28 cellular contexts compared by ENCODE assay signal in the genomic region with DNA sequence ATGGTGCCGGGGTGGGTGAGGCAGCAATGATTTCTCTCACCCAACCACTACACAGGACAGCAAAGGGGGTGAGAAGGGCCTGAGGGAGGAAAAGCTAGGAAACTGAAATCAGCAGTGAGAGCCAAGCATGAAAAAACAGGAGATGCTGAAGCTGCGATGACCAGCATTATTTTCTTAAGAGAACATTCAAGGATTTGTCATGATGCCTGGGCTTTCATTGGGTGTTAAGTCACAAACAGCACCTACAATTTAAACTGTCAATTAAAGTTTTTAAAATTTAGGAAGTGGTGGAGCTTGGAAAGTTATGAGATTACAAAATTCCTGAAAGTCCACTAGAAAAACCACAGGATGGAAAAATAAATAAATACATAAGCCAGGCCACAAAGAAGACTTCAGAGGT. TPM values are rescaled to one million over a fixed set of nuclear protein-coding genes. Genes with fewer than 3 reads are reported as not detected.
A peak's percentile ranks its signal among the peaks of the same experiment; 100 is the strongest.
DNase-seq lines count a peak whose midpoint lies in the region; ATAC-seq and TF ChIP-seq lines count a peak whose summit lies in the region.
"Had no signal": no experiment of that assay in that cellular context is flagged by ENCODE, and none has a peak within 500 bp of the region (broad histone marks: within the 10 kb centered on the region; RNA-seq: fewer than 3 reads in every experiment).

No MANE protein-coding gene starts in this region.

- no peak overlapping the region for H3K27ac Mint-ChIP-seq in glutamatergic neuron (ENCODE audit: unreplicated experiment)
- H3K27ac Mint-ChIP-seq: activated CD4-positive, alpha-beta memory T cell treated with anti-CD3 and anti-CD28 coated beads, Interleukin-2, amount 10 ng/mL, durations not matched to agents 7 days and 5 days; immature natural killer cell; type B pancreatic cell had no signal

- no peaks in the 10 kb centered on the region for H3K9me3 Mint-ChIP-seq in glutamatergic neuron (ENCODE audit: unreplicated experiment)
- H3K9me3 Mint-ChIP-seq: activated CD4-positive, alpha-beta memory T cell treated with anti-CD3 and anti-CD28 coated beads, Interleukin-2, amount 10 ng/mL, durations not matched to agents 7 days and 5 days; immature natural killer cell had no signal

- H3K27me3 ChIP-seq in adipocyte (replicated peaks; ENCODE audit: control insufficient read depth, insufficient read depth, low read length) = no peaks in the 10 kb centered on the region
- H3K27me3 ChIP-seq: esophagus muscularis mucosa, heart right ventricle had no signal

- H3K27me3 Mint-ChIP-seq in glutamatergic neuron (ENCODE audit: unreplicated experiment) = peaks cover 6% of the 10 kb centered on the region
- H3K27me3 Mint-ChIP-seq: type B pancreatic cell had no signal

- H3K4me3 Mint-ChIP-seq in glutamatergic neuron (ENCODE audit: unreplicated experiment) = no peak overlapping the region
- H3K4me3 Mint-ChIP-seq: activated CD4-positive, alpha-beta memory T cell treated with anti-CD3 and anti-CD28 coated beads, Interleukin-2, amount 10 ng/mL, durations not matched to agents 7 days and 5 days; immature natural killer cell; neural crest cell; type B pancreatic cell had no signal

- ATAC-seq in GM18873 (IDR thresholded peaks at IDR 0.05; ENCODE audit: low FRiP score, unreplicated experiment) = no peak
- ATAC-seq: heart right ventricle; stimulated activated naive CD8-positive, alpha-beta T cell treated with anti-CD3 and anti-CD28 coated beads, Interleukin-15, Interleukin-2, amounts not matched to agents 100 U/mL and 50 U/mL, for 24 hours had no signal

- H3K9ac ChIP-seq in adipocyte (ENCODE audit: low read length) = no peak overlapping the region
- H3K9ac ChIP-seq: SK-N-SH had no signal

- peaks cover 5% of the 10 kb centered on the region for H3K4me1 Mint-ChIP-seq in glutamatergic neuron (ENCODE audit: low read depth, unreplicated experiment)
- H3K4me1 Mint-ChIP-seq: activated CD4-positive, alpha-beta memory T cell treated with anti-CD3 and anti-CD28 coated beads, Interleukin-2, amount 10 ng/mL, durations not matched to agents 7 days and 5 days; neural crest cell had no signal

- TF ChIP-seq CTCF in fibroblast of villous mesenchyme (IDR thresholded peaks at IDR 0.05; ENCODE audit: insufficient read depth, low read depth, low read length) = no peak
- TF ChIP-seq CTCF in glutamatergic neuron (IDR thresholded peaks at IDR 0.05; ENCODE audit: partially characterized antibody, unreplicated experiment) = no peak

- peak; percentile 49 for DNase-seq in ELR (ENCODE audit: low read depth)
- peak; percentile 66 for DNase-seq in adipocyte (ENCODE audit: low read depth)
- DNase-seq in fibroblast of villous mesenchyme (ENCODE audit: low read depth) = peak; percentile 51
- DNase-seq in glutamatergic neuron = no peak
- DNase-seq in DMS53 treated with DMSO at 0.1 percent for 48 hours (lab: John Stamatoyannopoulos, UW; ENCODE audit: unreplicated experiment) = no peak
- no peak for DNase-seq in NCI-H2196 (lab: John Stamatoyannopoulos, UW; ENCODE audit: unreplicated experiment)
- DNase-seq: activated CD4-positive, alpha-beta memory T cell treated with anti-CD3 and anti-CD28 coated beads, Interleukin-2, amount 10 ng/mL, durations not matched to agents 7 days and 5 days; activated gamma-delta T cell treated with Interleukin-2 at 50 U/mL for 16 hours; C1 segment of cervical spinal cord; central memory CD4-positive, alpha-beta T cell; DMS 273 treated with DMSO at 0.1 percent for 48 hours; effector CD4-positive, alpha-beta T cell; heart right ventricle; immature natural killer cell; NCI-H1105; NCI-H2029 treated with DMSO at 0.1 percent for 48 hours; NCI-H446 treated with DMSO at 0.1 percent for 48 hours; NK-92 treated with Interleukin-12 subunit alpha and Interleukin-12 subunit beta, amount 100 ng/mL, for 24 hours; SK-N-SH; stimulated activated naive CD8-positive, alpha-beta T cell treated with anti-CD3 and anti-CD28 coated beads, Interleukin-15, Interleukin-2, amounts not matched to agents 100 U/mL and 50 U/mL, for 24 hours had no signal

- no peaks in the 10 kb centered on the region for H3K9me3 ChIP-seq in adipocyte (ENCODE audit: control insufficient read depth, low read length)
- H3K9me3 ChIP-seq: esophagus muscularis mucosa, HAP-1, heart right ventricle, prostate gland, SK-N-SH had no signal

- no peaks in the 10 kb centered on the region for H3K36me3 ChIP-seq in adipocyte (ENCODE audit: control insufficient read depth, insufficient read depth, low read length, severe bottlenecking)
- H3K36me3 ChIP-seq: esophagus muscularis mucosa, HAP-1, heart right ventricle, prostate gland had no signal

- peaks cover 44% of the 10 kb centered on the region for H3K4me1 ChIP-seq in adipocyte (ENCODE audit: control insufficient read depth, insufficient read depth, low read length)
- H3K4me1 ChIP-seq: HAP-1, prostate gland had no signal

- peaks cover 4% of the 10 kb centered on the region for H3K36me3 Mint-ChIP-seq in glutamatergic neuron (ENCODE audit: unreplicated experiment)
- H3K36me3 Mint-ChIP-seq: immature natural killer cell, type B pancreatic cell had no signal

- no peak overlapping the region for H3K4me3 ChIP-seq in adipocyte (ENCODE audit: low read length)
- no peak overlapping the region for H3K4me3 ChIP-seq in fibroblast of villous mesenchyme (ENCODE audit: low read depth, low read length)
- H3K4me3 ChIP-seq: esophagus muscularis mucosa, HAP-1, heart right ventricle, prostate gland had no signal

RNA-seq across cellular contexts. Expression of a gene that starts 11.8 kb away (rescaled TPM):
- total RNA-seq in fibroblast of villous mesenchyme (under 0.01 TPM in 1 of 2 replicates, not detected in the other), glutamatergic neuron (ENCODE audit: unreplicated experiment) (not detected)
- total RNA-seq: activated CD4-positive, alpha-beta memory T cell treated with anti-CD3 and anti-CD28 coated beads, Interleukin-2, amount 10 ng/mL, durations not matched to agents 7 days and 5 days; heart right ventricle; mononuclear cell; neural crest cell; prostate gland; skeletal muscle tissue had no signal

Comparison
In these comparisons a context has a peak if more than half of its experiments do, and no peak if none do; other contexts are left out.
1. DNase-seq: peak in ELR (single experiment), adipocyte (single experiment) and fibroblast of villous mesenchyme (single experiment); none in glutamatergic neuron (single experiment), DMS53 treated with DMSO at 0.1 percent for 48 hours (single experiment) and NCI-H2196 (single experiment).